23 cellular contexts compared by ENCODE assay signal in genomic region chr5:171449426-171449825, GRCh38. TPM values are rescaled to one million over a fixed set of nuclear protein-coding genes. Genes with fewer than 3 reads are reported as not detected.
"Had no signal": no experiment of that assay in that cellular context is flagged by ENCODE, and none has a peak within 500 bp of the region (broad histone marks: within the 10 kb centered on the region; RNA-seq: fewer than 3 reads in every experiment).

No MANE protein-coding gene starts in this region.

- H3K9me3 ChIP-seq: esophagus muscularis mucosa, left ventricle myocardium inferior, prostate gland, thoracic aorta, upper lobe of left lung had no signal

- ATAC-seq: activated T-cell treated with anti-CD3 and anti-CD28 coated beads, Interleukin-2, amount 50 U/mL, for 4 hours; effector memory CD8-positive, alpha-beta T cell had no signal

- H3K4me1 ChIP-seq: prostate gland had no signal

- H3K27me3 ChIP-seq: upper lobe of left lung had no signal

- H3K4me3 ChIP-seq: prostate gland had no signal

- FAIRE-seq: astrocyte, colon, frontal cortex had no signal

- DNase-seq: activated CD4-positive, alpha-beta T cell treated with anti-CD3 and anti-CD28 coated beads for 4 hours; activated CD4-positive, alpha-beta T cell treated with anti-CD3 and anti-CD28 coated beads, Interleukin-2, amount 50 U/mL, for 48 hours; activated CD4-positive, CD25-positive, alpha-beta regulatory T cell; activated CD8-positive, alpha-beta memory T cell treated with anti-CD3 and anti-CD28 coated beads, Interleukin-2, amount 50 U/mL, for 48 hours; activated naive CD4-positive, alpha-beta T cell; activated T-cell treated with anti-CD3 and anti-CD28 coated beads, Interleukin-2, amount 50 U/mL, for 4 hours; effector memory CD8-positive, alpha-beta T cell; glutamatergic neuron; hippocampal formation; kidney glomerular epithelial cell; left ventricle myocardium inferior; mammary epithelial cell; stimulated activated CD4-positive, alpha-beta T cell treated with anti-CD3 and anti-CD28 coated beads, Interleukin-4, amount 100 ng/mL, for 24 hours; stimulated activated naive CD4-positive, alpha-beta T cell treated with Interleukin-2 at 50 U/mL for 16 hours; upper lobe of left lung had no signal

- H3K36me3 ChIP-seq: esophagus muscularis mucosa, left ventricle myocardium inferior, prostate gland, thoracic aorta, upper lobe of left lung had no signal

RNA-seq across cellular contexts. Expression of gene FGF18, which starts 30.0 kb away (rescaled TPM):
- total RNA-seq: activated T-helper 2 cell treated with anti-CD3 and anti-CD28 coated beads, Interferon-gamma antibody, Interleukin-2, Interleukin-4, amounts not matched to agents 10 μg/mL and 5 μg/mL and 100 μg/mL, durations not matched to agents 14 hours and 24 hours and 36 hours; dermis microvascular lymphatic vessel endothelial cell had no signal
- polyA plus RNA-seq: mammary epithelial cell had no signal
